8 cellular contexts compared by ENCODE assay signal in genomic region chr1:155978325-155978972, GRCh38. TPM values are rescaled to one million over a fixed set of nuclear protein-coding genes. Genes with fewer than 3 reads are reported as not detected.
DNase-seq lines count a peak whose midpoint lies in the region; ATAC-seq and TF ChIP-seq lines count a peak whose summit lies in the region.

Gene ARHGEF2, minus strand, starts transcription at chr1:155978547. Its CDS starts 120 bp downstream, at chr1:155978427.

- no peaks in the 10 kb centered on the region for H3K9me3 ChIP-seq in ectodermal cell (ENCODE audit: control insufficient read depth, low read length)

- peaks cover 60% of the 10 kb centered on the region for H3K4me1 Mint-ChIP-seq in activated CD4-positive, alpha-beta memory T cell treated with anti-CD3 and anti-CD28 coated beads, Interleukin-2, amount 10 ng/mL, durations not matched to agents 7 days and 5 days

- no peaks in the 10 kb centered on the region for H3K27me3 Mint-ChIP-seq in activated CD4-positive, alpha-beta memory T cell treated with anti-CD3 and anti-CD28 coated beads, Interleukin-2, amount 10 ng/mL, durations not matched to agents 7 days and 5 days

- ATAC-seq in HG03064 (IDR thresholded peaks at IDR 0.05; ENCODE audit: low read depth, unreplicated experiment) = peak; percentile 40
- ATAC-seq in GM18873 (IDR thresholded peaks at IDR 0.05; ENCODE audit: low FRiP score, unreplicated experiment) = no peak

- H3K27me3 ChIP-seq in ectodermal cell (ENCODE audit: control insufficient read depth, insufficient read depth, low read length, poor library complexity, severe bottlenecking) = no peaks in the 10 kb centered on the region

- no peaks in the 10 kb centered on the region for H3K9me3 Mint-ChIP-seq in activated CD4-positive, alpha-beta memory T cell treated with anti-CD3 and anti-CD28 coated beads, Interleukin-2, amount 10 ng/mL, durations not matched to agents 7 days and 5 days

- POLR2A ChIA-PET in activated CD4-positive, alpha-beta memory T cell treated with anti-CD3 and anti-CD28 coated beads, Interleukin-2, amount 10 ng/mL, durations not matched to agents 7 days and 5 days (lab: Charles Lee) = interaction anchor here (0.8 to 7.5 kb wide), 16 partner anchors 9 to 304 kb away, joined by 3 to 68 read pairs (median 6); partner anchors contain the start of genes KHDC4, RXFP4 and SMG5

- peaks cover 67% of the 10 kb centered on the region for H3K36me3 Mint-ChIP-seq in activated CD4-positive, alpha-beta memory T cell treated with anti-CD3 and anti-CD28 coated beads, Interleukin-2, amount 10 ng/mL, durations not matched to agents 7 days and 5 days (ENCODE audit: low read depth)

- H3K4me3 Mint-ChIP-seq in activated CD4-positive, alpha-beta memory T cell treated with anti-CD3 and anti-CD28 coated beads, Interleukin-2, amount 10 ng/mL, durations not matched to agents 7 days and 5 days = peak within 1 kb of the TSS; percentile 100

- peak; percentile 47 for TF ChIP-seq CTCF in GM12875 (IDR thresholded peaks at IDR 0.05; ENCODE audit: borderline replicate concordance, insufficient read depth, low read depth, low read length)

- peaks cover 30% of the 10 kb centered on the region for H3K4me1 ChIP-seq in ectodermal cell (ENCODE audit: control insufficient read depth, insufficient read depth, low read length)

- 0% methylated on average over 52 of the region's 52 CpGs for WGBS in ectodermal cell, 2 experiments

- no peaks in the 10 kb centered on the region for H3K36me3 ChIP-seq in ectodermal cell (ENCODE audit: control insufficient read depth, insufficient read depth, low read length)

- CTCF ChIA-PET in activated CD4-positive, alpha-beta memory T cell treated with anti-CD3 and anti-CD28 coated beads, Interleukin-2, amount 10 ng/mL, durations not matched to agents 7 days and 5 days (lab: Charles Lee) = interaction anchor here (0.6 to 9.1 kb wide), 10 partner anchors 11 to 633 kb away, joined by 3 to 80 read pairs (median 5); partner anchors contain the start of gene KHDC4

- peak within 1 kb of the TSS; percentile 92 for H3K27ac ChIP-seq in ectodermal cell (ENCODE audit: insufficient read depth, low read depth, low read length, poor library complexity, severe bottlenecking)

- H3K27ac Mint-ChIP-seq in activated CD4-positive, alpha-beta memory T cell treated with anti-CD3 and anti-CD28 coated beads, Interleukin-2, amount 10 ng/mL, durations not matched to agents 7 days and 5 days = peak within 1 kb of the TSS; percentile 93

- DNase-seq in NCI-H69 (lab: John Stamatoyannopoulos, UW) (peak; percentile 89), medulla oblongata (ENCODE audit: extremely low spot score) (peak; percentile 87)
- DNase-seq in activated CD4-positive, alpha-beta memory T cell treated with anti-CD3 and anti-CD28 coated beads, Interleukin-2, amount 10 ng/mL, durations not matched to agents 7 days and 5 days = peak; percentile 84
- DNase-seq in stimulated activated CD4-positive, alpha-beta T cell treated with anti-CD3 and anti-CD28 coated beads, TNF-alpha, amount 100 ng/mL, for 48 hours (ENCODE audit: low read depth in 3 of 3) = peak; percentile 56 to 80 (median 70)

- H3K4me3 ChIP-seq in GM12875 (ENCODE audit: low read depth, low read length) (peak within 1 kb of the TSS; percentile 96), ectodermal cell (ENCODE audit: insufficient read depth, low read depth, low read length) (peak within 1 kb of the TSS; percentile 61)

RNA-seq across cellular contexts. Expression of gene ARHGEF2, which starts in this region (rescaled TPM):
- total RNA-seq in activated CD4-positive, alpha-beta memory T cell treated with anti-CD3 and anti-CD28 coated beads, Interleukin-2, amount 10 ng/mL, durations not matched to agents 7 days and 5 days = 100 to 1,000 TPM; 159 to 164 TPM
- 101 TPM for polyA plus RNA-seq in ectodermal cell (2013, experiment 1 of 4)
- 103 TPM for polyA plus RNA-seq in ectodermal cell (2013, experiment 2 of 4)
- 75.5 TPM for polyA plus RNA-seq in ectodermal cell (2013, experiment 3 of 4)
- 93.8 TPM for polyA plus RNA-seq in ectodermal cell (2013, experiment 4 of 4)
